10 cellular contexts compared by ENCODE assay signal in the genomic region with DNA sequence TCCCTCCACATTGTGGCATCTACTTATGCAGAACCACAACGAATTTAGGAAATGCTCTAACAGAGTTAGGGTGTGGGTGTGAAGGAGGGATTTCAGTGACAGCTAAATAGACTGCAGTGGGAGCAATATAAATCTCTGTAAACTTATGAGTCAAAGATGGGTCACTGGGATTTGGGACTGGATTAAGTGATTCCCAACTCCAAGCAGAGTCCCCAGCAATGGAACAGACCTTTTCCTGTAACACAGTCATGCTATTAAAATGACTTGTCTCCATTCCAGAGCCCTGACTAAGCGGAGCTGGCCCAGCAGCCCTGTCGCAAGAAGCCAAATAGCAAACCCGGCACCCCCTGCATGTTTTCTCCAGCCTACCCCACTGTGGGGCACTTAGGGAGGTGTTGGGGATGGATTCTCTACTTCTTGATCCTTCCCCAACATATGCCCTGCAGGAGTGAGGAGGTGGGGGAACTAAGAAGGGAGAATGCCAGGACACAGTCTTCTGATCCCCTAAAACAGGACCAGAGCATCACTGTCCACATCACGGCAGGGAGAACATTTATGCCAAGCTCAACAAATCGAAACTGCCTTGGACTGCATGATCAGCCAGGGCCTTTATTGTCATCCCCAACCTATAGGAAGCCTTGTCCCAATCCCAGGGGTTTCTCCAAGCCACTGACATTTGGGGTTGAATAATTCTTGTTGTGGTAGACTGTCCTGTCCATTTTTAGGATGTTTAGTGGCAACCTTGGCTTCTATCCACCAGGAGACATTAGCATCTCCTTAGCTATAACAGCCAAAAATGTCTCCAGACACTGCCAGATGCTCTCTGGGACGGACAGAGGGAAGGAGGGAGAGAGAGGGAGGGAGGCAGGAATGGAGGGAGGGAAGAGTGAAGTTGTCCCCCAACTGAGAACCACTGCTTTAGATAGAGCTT. TPM values are rescaled to one million over a fixed set of nuclear protein-coding genes. Genes with fewer than 3 reads are reported as not detected.
DNase-seq lines count a peak whose midpoint lies in the region; ATAC-seq, FAIRE-seq and TF ChIP-seq lines count a peak whose summit lies in the region.
"Had no signal": no experiment of that assay in that cellular context is flagged by ENCODE, and none has a peak within 500 bp of the region (broad histone marks: within the 10 kb centered on the region; RNA-seq: fewer than 3 reads in every experiment).

No MANE protein-coding gene starts in this region.

- no peaks in the 10 kb centered on the region for H3K9me3 ChIP-seq in PC-9 (ENCODE audit: insufficient read depth, low read depth)
- no peaks in the 10 kb centered on the region for H3K9me3 ChIP-seq in small intestine (ENCODE audit: control insufficient read depth, low read depth)

- H3K36me3 ChIP-seq in PC-9 (ENCODE audit: low read depth): no peaks in the 10 kb centered on the region
- H3K36me3 ChIP-seq in small intestine (ENCODE audit: control insufficient read depth in 2 of 2, insufficient read depth in 2 of 2, low read length in 2 of 2): no peaks in the 10 kb centered on the region

- peak overlapping the region; percentile 39; the same call in 1 of the 2 replicates for H3K4me3 ChIP-seq in PC-9
- no peak overlapping the region for H3K4me3 ChIP-seq in epithelial cell of proximal tubule (ENCODE audit: low read depth, low read length)
- H3K4me3 ChIP-seq in small intestine (ENCODE audit: low read depth in 1 of 2, low read length in 2 of 2): no peak overlapping the region
- H3K4me3 ChIP-seq: cardiac muscle cell had no signal

- H3K9me3 Mint-ChIP-seq in stimulated activated effector memory CD8-positive, alpha-beta T cell treated with anti-CD3 and anti-CD28 coated beads, Interleukin-12 subunit alpha, Interleukin-12 subunit beta, amount 100 ng/mL, for 72 hours: no peaks in the 10 kb centered on the region

- 0 out of 2 replicates have a peak, but pooled peaks cover 3% of the 10 kb centered on the region for H3K79me2 ChIP-seq in PC-9 (ENCODE audit: low read depth)

- peaks cover 10% of the 10 kb centered on the region for H3K4me1 Mint-ChIP-seq in stimulated activated effector memory CD8-positive, alpha-beta T cell treated with anti-CD3 and anti-CD28 coated beads, Interleukin-12 subunit alpha, Interleukin-12 subunit beta, amount 100 ng/mL, for 72 hours

- H3K36me3 Mint-ChIP-seq in stimulated activated effector memory CD8-positive, alpha-beta T cell treated with anti-CD3 and anti-CD28 coated beads, Interleukin-12 subunit alpha, Interleukin-12 subunit beta, amount 100 ng/mL, for 72 hours: no peaks in the 10 kb centered on the region

- no peaks in the 10 kb centered on the region for H3K9me2 ChIP-seq in PC-9 (ENCODE audit: insufficient read depth)

- BruUV-seq in PC-9 (replicated peaks; lab: Mats Ljungman, UMichigan): no TSS peak

- intact Hi-C loops in PC-9 (cut with micrococcal nuclease; ENCODE audit: unreplicated experiment): loop anchor here (2.0 kb wide), 2 partner anchors 31 to 47 kb away; no protein-coding TSS in a partner anchor

- peak overlapping the region; percentile 88 for H3K4me2 ChIP-seq in PC-9

- CTCF ChIA-PET in PC-9 (lab: Charles Lee): no interaction called here

- TF ChIP-seq CTCF in PC-9 (conservative IDR thresholded peaks at IDR 0.05) (no peak), epithelial cell of proximal tubule (conservative IDR thresholded peaks at IDR 0.05; ENCODE audit: low read depth, low read length) (no peak)

- no peak overlapping the region for H2AFZ ChIP-seq in PC-9

- no peak overlapping the region for H3K27ac Mint-ChIP-seq in stimulated activated effector memory CD8-positive, alpha-beta T cell treated with anti-CD3 and anti-CD28 coated beads, Interleukin-12 subunit alpha, Interleukin-12 subunit beta, amount 100 ng/mL, for 72 hours
- H3K27ac Mint-ChIP-seq: B cell had no signal

- H3K4me1 ChIP-seq in PC-9 (replicated peaks; ENCODE audit: insufficient read depth) (peaks cover 68% of the 10 kb centered on the region), small intestine (ENCODE audit: control insufficient read depth in 2 of 2, insufficient read depth in 1 of 2, low read depth in 1 of 2, low read length in 1 of 2) (peaks cover 2 to 8% of the 10 kb centered on the region in 2 donors)

- POLR2A ChIA-PET in PC-9 (lab: Charles Lee; ENCODE audit: unreplicated experiment): interaction anchor here (0.5 to 0.9 kb wide), 7 partner anchors 13 to 191 kb away, joined by 3 to 5 read pairs (median 4); a partner anchor contains a TSS

- DNase-seq in A172 (ENCODE audit: low spot score) (peak; percentile 99), PC-9 (peak; percentile 55 to 90), epithelial cell of proximal tubule (ENCODE audit: low read depth) (peak; percentile 60), myocyte (ENCODE audit: low read depth) (peak; percentile 87), small intestine (no peak), NCI-H2196 treated with DMSO at 0.1 percent for 48 hours (lab: John Stamatoyannopoulos, UW; ENCODE audit: unreplicated experiment) (no peak), T-helper 9 cell (no peak)
- no peak for DNase-seq in stimulated activated effector memory CD8-positive, alpha-beta T cell treated with anti-CD3 and anti-CD28 coated beads, Interleukin-12 subunit alpha, Interleukin-12 subunit beta, amount 100 ng/mL, for 72 hours (ENCODE audit: low spot score in 2 of 2)

- no peak for ATAC-seq in stimulated activated effector memory CD8-positive, alpha-beta T cell treated with anti-CD3 and anti-CD28 coated beads, Interleukin-12 subunit alpha, Interleukin-12 subunit beta, amount 100 ng/mL, for 72 hours

- H3F3A ChIP-seq in PC-9 (ENCODE audit: insufficient read depth, low read depth): peaks cover 45% of the 10 kb centered on the region

- 54 to 72% (median 72%) methylated on average over 7 of the region's 7 CpGs for WGBS in small intestine, 3 donors

- H4K20me1 ChIP-seq in PC-9 (ENCODE audit: insufficient read depth): no peaks in the 10 kb centered on the region

- FAIRE-seq in small intestine (lab: Jason Lieb, UNC): no peak

- H3K27me3 ChIP-seq in PC-9 (ENCODE audit: insufficient read depth, low read depth) (no peaks in the 10 kb centered on the region), small intestine (ENCODE audit: control insufficient read depth in 2 of 2, insufficient read depth in 2 of 2, low read length in 2 of 2) (no peaks in the 10 kb centered on the region)
- H3K27me3 ChIP-seq: cardiac muscle cell had no signal

- H3K4me3 Mint-ChIP-seq in stimulated activated effector memory CD8-positive, alpha-beta T cell treated with anti-CD3 and anti-CD28 coated beads, Interleukin-12 subunit alpha, Interleukin-12 subunit beta, amount 100 ng/mL, for 72 hours: no peak overlapping the region
- H3K4me3 Mint-ChIP-seq: B cell had no signal

- H3K27ac ChIP-seq in PC-9: peak overlapping the region; percentile 96
- peak overlapping the region in 1 of 2 donors; percentile 90 for H3K27ac ChIP-seq in small intestine (ENCODE audit: low read depth in 1 of 2, low read length in 1 of 2)
- H3K27ac ChIP-seq: cardiac muscle cell had no signal

RNA-seq across cellular contexts. Expression of a gene that starts 36.9 kb away (rescaled TPM):
- 724 and 1,393 TPM in 2 replicates for total RNA-seq in A172 (2014; rRNA removed; shearing (Covaris generic))
- total RNA-seq in PC-9 (2021) (548 and 560 TPM in 2 replicates), epithelial cell of proximal tubule (1,393 and 1,523 TPM in 2 replicates), myocyte (403 and 405 TPM in 2 replicates)
- 1,608 TPM for polyA plus RNA-seq in myocyte (2012)
- polyA plus RNA-seq in small intestine: 1,000 to 10,000 TPM; 2,503 to 4,316 (median 3,232) TPM

RNA-seq across cellular contexts. Expression of a gene that starts 37.1 kb away (rescaled TPM):
- total RNA-seq in A172 (2014; rRNA removed; shearing (Covaris generic)): 1.4 and 1.8 TPM in 2 replicates
- 16.1 and 17.0 TPM in 2 replicates for total RNA-seq in PC-9 (2021)
- 0.58 and 10.5 TPM in 2 replicates for total RNA-seq in epithelial cell of proximal tubule
- total RNA-seq in myocyte: 3.7 and 4.9 TPM in 2 replicates
- 5.7 TPM for polyA plus RNA-seq in myocyte (2012)
- 1 to 10 TPM; 1.4 to 4.9 (median 3.1) TPM for polyA plus RNA-seq in small intestine

Comparison
In these comparisons a context has a peak if more than half of its experiments do, and no peak if none do; other contexts are left out.
1. DNase-seq: peak in A172 (single experiment), PC-9 (2 of 2), epithelial cell of proximal tubule (single experiment) and myocyte (single experiment); none in small intestine (single experiment), NCI-H2196 treated with DMSO at 0.1 percent for 48 hours (single experiment), T-helper 9 cell (single experiment) and stimulated activated effector memory CD8-positive, alpha-beta T cell treated with anti-CD3 and anti-CD28 coated beads, Interleukin-12 subunit alpha, Interleukin-12 subunit beta, amount 100 ng/mL, for 72 hours (0 of 2).